In genomic region chr1:209355415-209355814, GRCh38 we compare ENCODE assay signal across 18 cellular contexts.
"Had no signal": no experiment of that assay in that cellular context is flagged by ENCODE, and none has a peak within 500 bp of the region (broad histone marks: within the 10 kb centered on the region; RNA-seq: fewer than 3 reads in every experiment).

No MANE protein-coding gene starts in this region.

- ATAC-seq: activated T-helper 17 cell treated with anti-CD3 and anti-CD28 coated beads, Interleukin-2, amount 50 U/mL, for 72 hours; left colon; sciatic nerve; T-cell had no signal

- H3K27me3 ChIP-seq: brain microvascular endothelial cell, heart left ventricle, ovary, thyroid gland, uterus had no signal

- H3K36me3 ChIP-seq: brain microvascular endothelial cell, heart left ventricle, ovary, thyroid gland, uterus had no signal

- H3K27ac ChIP-seq: brain microvascular endothelial cell, heart left ventricle, ovary, uterus had no signal

- H3K9me3 ChIP-seq: ovary, thyroid gland, uterus had no signal

- H3K4me1 ChIP-seq: uterus had no signal

- DNase-seq: activated CD4-positive, alpha-beta T cell treated with anti-CD3 and anti-CD28 coated beads, Interleukin-2, amount 50 U/mL, for 48 hours; activated CD4-positive, CD25-positive, alpha-beta regulatory T cell treated with anti-CD3 and anti-CD28 coated beads, Interleukin-2, amount 50 U/mL, for 72 hours; activated naive CD4-positive, alpha-beta T cell treated with Interleukin-2 at 50 U/mL for 16 hours; anterior cingulate cortex; brain microvascular endothelial cell; cerebellar nuclear complex; foreskin fibroblast; heart left ventricle; left colon; naive B cell; ovary; stimulated activated CD4-positive, alpha-beta T cell treated with anti-CD3 and anti-CD28 coated beads, Interleukin-2, amount 100 ng/mL, for 24 hours; T-cell; T-helper 9 cell; uterus had no signal

- H3K4me3 ChIP-seq: heart left ventricle, ovary, thyroid gland, uterus had no signal
